ENCODE assay signal across 9 cellular contexts in the genomic region with DNA sequence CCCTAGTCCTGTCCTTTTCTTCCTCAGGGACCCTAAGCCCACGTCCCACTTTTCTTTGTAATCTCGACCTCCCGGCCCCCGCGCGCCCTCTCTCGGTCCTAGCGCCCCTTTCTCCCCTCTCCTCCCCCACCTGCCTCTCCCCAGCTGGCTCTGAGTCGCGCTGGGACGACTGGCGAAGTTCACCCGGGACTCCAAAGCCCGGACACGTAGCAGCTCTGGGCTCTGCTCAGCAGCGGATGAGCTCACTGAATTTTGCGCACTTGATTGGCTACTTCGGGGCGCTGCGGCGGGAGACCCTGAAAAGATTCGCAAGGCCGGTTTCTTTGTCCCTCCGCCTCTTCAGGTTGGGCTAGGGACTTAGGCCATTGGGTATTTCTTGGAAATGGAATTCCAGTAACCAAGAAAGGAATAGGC. TPM values are rescaled to one million over a fixed set of nuclear protein-coding genes. Genes with fewer than 3 reads are reported as not detected.
DNase-seq lines count a peak whose midpoint lies in the region; ATAC-seq, FAIRE-seq and TF ChIP-seq lines count a peak whose summit lies in the region.
"Had no signal": no experiment of that assay in that cellular context is flagged by ENCODE, and none has a peak within 500 bp of the region (broad histone marks: within the 10 kb centered on the region; RNA-seq: fewer than 3 reads in every experiment).

No MANE protein-coding gene starts in this region.

- POLR2A ChIA-PET in GM12878 (lab: Charles Lee): interaction anchor here (0.5 to 0.9 kb wide), 2 partner anchors 11 to 22 kb away, joined by 3 to 4 read pairs; no protein-coding TSS in a partner anchor

- BruUV-seq in GM12878 (replicated peaks; lab: Mats Ljungman, UMichigan): no TSS peak

- ATAC-seq in GM19395 (IDR thresholded peaks at IDR 0.05; ENCODE audit: unreplicated experiment): peak; percentile 93
- peak; percentile 93 for ATAC-seq in HG03565 (IDR thresholded peaks at IDR 0.05; ENCODE audit: unreplicated experiment)
- peak; percentile 91 for ATAC-seq in GM12878
- ATAC-seq in stimulated activated effector memory CD8-positive, alpha-beta T cell treated with anti-CD3 and anti-CD28 coated beads, Interleukin-12 subunit alpha, Interleukin-12 subunit beta, amount 100 ng/mL, for 72 hours: peak; percentile 74

- no peak overlapping the region for H3K27ac ChIP-seq in GM12878 (ENCODE audit: control insufficient read depth, insufficient read depth)
- H3K27ac ChIP-seq: HL-60 had no signal

- DNase-seq in DMS153 treated with DMSO at 0.1 percent for 48 hours (lab: John Stamatoyannopoulos, UW; ENCODE audit: unreplicated experiment) (peak; percentile 15), GM12878 (ENCODE audit: low read depth, low spot score) (no peak), iPS-NIHi7 (ENCODE audit: extremely low spot score) (peak; percentile 88), NCI-H1092 (lab: John Stamatoyannopoulos, UW) (no peak), SW 1271 (lab: John Stamatoyannopoulos, UW) (no peak)
- no peak for DNase-seq in stimulated activated effector memory CD8-positive, alpha-beta T cell treated with anti-CD3 and anti-CD28 coated beads, Interleukin-12 subunit alpha, Interleukin-12 subunit beta, amount 100 ng/mL, for 72 hours (ENCODE audit: low spot score in 2 of 2)

- no peaks in the 10 kb centered on the region for H3K9me3 Mint-ChIP-seq in stimulated activated effector memory CD8-positive, alpha-beta T cell treated with anti-CD3 and anti-CD28 coated beads, Interleukin-12 subunit alpha, Interleukin-12 subunit beta, amount 100 ng/mL, for 72 hours

- CTCF ChIA-PET in GM12878 (lab: Yijun Ruan, JAX): interaction anchor here (1.0 to 1.5 kb wide), 3 partner anchors 9 to 56 kb away, joined by 3 to 5 read pairs (median 3); no protein-coding TSS in a partner anchor

- no peak for TF ChIP-seq EP300 in GM12878 (IDR thresholded peaks at IDR 0.05; ENCODE audit: borderline replicate concordance in 1 of 2, control insufficient read depth in 1 of 2, low read depth in 2 of 2, low read length in 2 of 2)

- RAD21 ChIA-PET in GM12878 (lab: Charles Lee; ENCODE audit: unreplicated experiment): interaction anchor here (1.1 kb wide), 1 partner anchor 22 kb away, joined by 3 read pairs; no protein-coding TSS in a partner anchor

- no peak for TF ChIP-seq POLR2A in GM12878 (IDR thresholded peaks at IDR 0.05; ENCODE audit: low read depth, low read length)

- H2AFZ ChIP-seq in GM12878 (ENCODE audit: control insufficient read depth, low read depth, low read length): no peak overlapping the region

- no peak overlapping the region for H3K9ac ChIP-seq in GM12878 (ENCODE audit: control insufficient read depth, insufficient read depth, low read length)

- SMC1A ChIA-PET in GM12878 (lab: Charles Lee; ENCODE audit: uncharacterized antibody, unreplicated experiment): interaction anchor here (0.7 to 1.1 kb wide), 2 partner anchors 10 to 19 kb away, joined by 3 read pairs; no protein-coding TSS in a partner anchor

- H3K4me3 Mint-ChIP-seq in stimulated activated effector memory CD8-positive, alpha-beta T cell treated with anti-CD3 and anti-CD28 coated beads, Interleukin-12 subunit alpha, Interleukin-12 subunit beta, amount 100 ng/mL, for 72 hours: peak overlapping the region; percentile 22

- no peak overlapping the region for H3K4me3 ChIP-seq in GM12878

- no peak for FAIRE-seq in GM12878 (lab: Jason Lieb, UNC)

- no peaks in the 10 kb centered on the region for H4K20me1 ChIP-seq in GM12878 (ENCODE audit: control insufficient read depth, insufficient read depth)

- TF ChIP-seq CTCF in GM12878 (IDR thresholded peaks at IDR 0.05 in 2 of 3, conservative IDR thresholded peaks at IDR 0.05 in 1 of 3; ENCODE audit: control insufficient read depth in 2 of 3, extremely low read depth in 1 of 3, insufficient read depth in 1 of 3, low read depth in 3 of 3, low read length in 3 of 3): no peak

- H3K36me3 Mint-ChIP-seq in stimulated activated effector memory CD8-positive, alpha-beta T cell treated with anti-CD3 and anti-CD28 coated beads, Interleukin-12 subunit alpha, Interleukin-12 subunit beta, amount 100 ng/mL, for 72 hours: no peaks in the 10 kb centered on the region

- WGBS in GM12878 (ENCODE audit: insufficient coverage, insufficient replicate concordance, low lambda C conversion rate, missing lambda C conversion rate): 1% methylated on average over 24 of the region's 24 CpGs

- no peak overlapping the region for H3K27ac Mint-ChIP-seq in stimulated activated effector memory CD8-positive, alpha-beta T cell treated with anti-CD3 and anti-CD28 coated beads, Interleukin-12 subunit alpha, Interleukin-12 subunit beta, amount 100 ng/mL, for 72 hours

- intact Hi-C loops in GM12878 (cut with micrococcal nuclease; ENCODE audit: unreplicated experiment): no loop called here

- peaks cover 4 to 6% of the 10 kb centered on the region in 2 experiments; a peak in 2 of 4 replicates for H3K27me3 ChIP-seq in GM12878 (replicated peaks in 1 of 2; ENCODE audit: control insufficient read depth in 2 of 2, insufficient read depth in 2 of 2, low read length in 1 of 2)

- in situ Hi-C loops in GM12878 (cut with MboI): no loop called here

- no peak for TF ChIP-seq RAD21 in GM12878 (IDR thresholded peaks at IDR 0.05; ENCODE audit: insufficient read depth, low read depth, low read length)

- no peaks in the 10 kb centered on the region for H3K79me2 ChIP-seq in GM12878 (ENCODE audit: control insufficient read depth, insufficient read depth, low read length)

- H3K9me3 ChIP-seq in GM12878 (replicated peaks; ENCODE audit: control insufficient read depth, insufficient read depth, low read length): no peaks in the 10 kb centered on the region

- no peaks in the 10 kb centered on the region for H3K36me3 ChIP-seq in GM12878 (ENCODE audit: control insufficient read depth in 2 of 2, insufficient read depth in 2 of 2, low read length in 1 of 2)

- 0 out of 2 replicates have a peak overlapping the region, but pooled peaks have one; percentile 3 for H3K4me2 ChIP-seq in GM12878 (ENCODE audit: control insufficient read depth, insufficient read depth)

- no peaks in the 10 kb centered on the region for H3K4me1 ChIP-seq in GM12878 (ENCODE audit: control insufficient read depth, insufficient read depth, low read length)

- peaks cover 13% of the 10 kb centered on the region for H3K4me1 Mint-ChIP-seq in stimulated activated effector memory CD8-positive, alpha-beta T cell treated with anti-CD3 and anti-CD28 coated beads, Interleukin-12 subunit alpha, Interleukin-12 subunit beta, amount 100 ng/mL, for 72 hours

TF ChIP-seq in GM12878, 131 proteins besides CTCF, POLR2A, EP300 and RAD21:
- TF ChIP-seq CHD2 (IDR thresholded peaks at IDR 0.05; ENCODE audit: borderline replicate concordance, low read depth, low read length) (peak; percentile 30; the same call in 1 of the 2 replicates), HDAC6 (IDR thresholded peaks at IDR 0.05; ENCODE audit: unreplicated experiment) (no peak), SRF (IDR thresholded peaks at IDR 0.05; ENCODE audit: low read depth in 2 of 2, low read length in 2 of 2) (no peak), NFYA (IDR thresholded peaks at IDR 0.05; ENCODE audit: borderline replicate concordance, low read depth, low read length) (no peak), CREM (IDR thresholded peaks at IDR 0.05; ENCODE audit: low read depth) (peak; percentile 90), DPF2 (IDR thresholded peaks at IDR 0.05) (no peak), CREB1 (IDR thresholded peaks at IDR 0.05; ENCODE audit: low read depth) (peak; percentile 93), ZNF24 (IDR thresholded peaks at IDR 0.05) (no peak), TCF12 (IDR thresholded peaks at IDR 0.05; ENCODE audit: low read depth, low read length) (no peak), SREBF2 (IDR thresholded peaks at IDR 0.05; ENCODE audit: low read length) (no peak), RFX5 (IDR thresholded peaks at IDR 0.05; ENCODE audit: low read depth, low read length) (peak; percentile 98), CEBPB (IDR thresholded peaks at IDR 0.05; ENCODE audit: borderline replicate concordance in 1 of 2, low read depth in 2 of 2, low read length in 2 of 2) (peak in 1 of 2 experiments; percentile 35; a peak in 1 of 4 replicates)

RNA-seq across cellular contexts. Expression of a gene that starts 16.3 kb away (rescaled TPM):
- total RNA-seq in GM12878 (2013; cell fraction: nucleolus; rRNA removed): not detected in 2 replicates
- total RNA-seq in GM12878 (2014; rRNA removed): 0.06 and 0.38 TPM in 2 replicates
- 0.09 and 0.14 TPM in 2 replicates for total RNA-seq in GM12878 (2014; rRNA removed; fragmentation: Illumina TruSeq; extraction: Trizol)
- 0.35 and 0.38 TPM in 2 replicates for total RNA-seq in GM12878 (2021)
- polyA plus RNA-seq in GM12878 (2011; ENCODE audit: low read depth): 1.5 TPM
- polyA plus RNA-seq in GM12878 (2011; rRNA removed): 0.58 and 0.99 TPM in 2 replicates
- polyA plus RNA-seq in GM12878 (2011; cell fraction: cytosol; rRNA removed): 1.5 and 1.6 TPM in 2 replicates
- polyA plus RNA-seq in GM12878 (2011; cell fraction: nucleus; rRNA removed): 1.6 and 2.1 TPM in 2 replicates
- polyA plus RNA-seq in GM12878 (2012): 1.3 and 1.7 TPM in 2 replicates
- polyA plus RNA-seq in GM12878 (2014; fragmentation: Illumina TruSeq; extraction: Trizol): 0.16 TPM in 1 of 2 replicates, not detected in the other
- under 1 TPM in 1 of 2 experiments, not detected in 1; 0.62 TPM for polyA plus RNA-seq in GM12878 (2014; fragmentation: Nextera tagmentation; extraction: Ambion mirVana)
- 0.18 and 0.19 TPM in 2 replicates for polyA plus RNA-seq in GM12878 (2014; rRNA removed)
- 1 to 10 TPM; 1.4 to 1.8 TPM for polyA plus RNA-seq in GM12878 (2016; fragmentation: Nextera tagmentation; extraction: Ambion mirVana)
- 1.2 TPM in 2 replicates for polyA minus RNA-seq in GM12878 (2011; rRNA and poly(A)+ RNA removed)
- polyA minus RNA-seq in GM12878 (2011; cell fraction: cytosol; rRNA and poly(A)+ RNA removed): not detected in 2 replicates
- 0.85 and 1.3 TPM in 2 replicates for polyA minus RNA-seq in GM12878 (2011; cell fraction: nucleus; rRNA and poly(A)+ RNA removed)

RNA-seq across cellular contexts. Expression of a gene that starts 17.0 kb away (rescaled TPM):
- total RNA-seq in GM12878 (2013; cell fraction: nucleolus; rRNA removed): 0.34 and 0.42 TPM in 2 replicates
- total RNA-seq in GM12878 (2014; rRNA removed) (not detected in 2 replicates), GM12878 (2014; rRNA removed; fragmentation: Illumina TruSeq; extraction: Trizol) (not detected in 2 replicates), GM12878 (2021) (not detected in 2 replicates)
- polyA plus RNA-seq in GM12878 (2011; ENCODE audit: low read depth): 0.34 TPM
- polyA plus RNA-seq in GM12878 (2011; rRNA removed) (0.27 and 0.37 TPM in 2 replicates), GM12878 (2014; fragmentation: Illumina TruSeq; extraction: Trizol) (not detected in 2 replicates), GM12878 (2014; fragmentation: Nextera tagmentation; extraction: Ambion mirVana) (not detected), GM12878 (2014; rRNA removed) (0.01 and 0.04 TPM in 2 replicates), GM12878 (2016; fragmentation: Nextera tagmentation; extraction: Ambion mirVana) (not detected)
- polyA plus RNA-seq in GM12878 (2011; cell fraction: cytosol; rRNA removed): 0.18 and 0.22 TPM in 2 replicates
- polyA plus RNA-seq in GM12878 (2011; cell fraction: nucleus; rRNA removed): 0.39 and 0.79 TPM in 2 replicates
- polyA plus RNA-seq in GM12878 (2012): 0.10 and 0.18 TPM in 2 replicates
- polyA minus RNA-seq in GM12878 (2011; rRNA and poly(A)+ RNA removed): 0.15 and 0.37 TPM in 2 replicates
- polyA minus RNA-seq in GM12878 (2011; cell fraction: cytosol; rRNA and poly(A)+ RNA removed): not detected in 2 replicates
- polyA minus RNA-seq in GM12878 (2011; cell fraction: nucleus; rRNA and poly(A)+ RNA removed): 0.10 and 0.12 TPM in 2 replicates

Comparison
In these comparisons a context has a peak if more than half of its experiments do, and no peak if none do; other contexts are left out.
1. DNase-seq: peak in DMS153 treated with DMSO at 0.1 percent for 48 hours (single experiment) and iPS-NIHi7 (single experiment); none in GM12878 (single experiment), stimulated activated effector memory CD8-positive, alpha-beta T cell treated with anti-CD3 and anti-CD28 coated beads, Interleukin-12 subunit alpha, Interleukin-12 subunit beta, amount 100 ng/mL, for 72 hours (0 of 2), NCI-H1092 (single experiment) and SW 1271 (0 of 2).
2. Peak in every context shown above with its lines, with median percentiles within 50 percentile points of each other: ATAC-seq.